In genomic region chr16:68022278-68022727, GRCh38 we compare ENCODE assay signal across 1 cellular context.
TF ChIP-seq lines count a peak whose summit lies in the region.

No MANE protein-coding gene starts in this region.

TF ChIP-seq in K562, 482 proteins besides CTCF, POLR2A, EP300 and RAD21:
- peak in 1 of 2 experiments; percentile 61; a peak in 1 of 4 replicates for TF ChIP-seq FOXA3 (CRISPR knock-in tag; conservative IDR thresholded peaks at IDR 0.05 in 1 of 2, IDR thresholded peaks at IDR 0.05 in 1 of 2)
- TF ChIP-seq RFX5 (IDR thresholded peaks at IDR 0.05; ENCODE audit: low read depth, low read length) = 0 out of 2 replicates have a peak, but pooled peaks have one; percentile 0
- TF ChIP-seq FOXK1 (CRISPR knock-in tag; IDR thresholded peaks at IDR 0.05; ENCODE audit: borderline replicate concordance) = 0 out of 2 replicates have a peak, but pooled peaks have one; percentile 10
- no peak for TF ChIP-seq SAFB2 (IDR thresholded peaks at IDR 0.05; ENCODE audit: borderline replicate concordance, low read depth, low read length, severe bottlenecking)
- no peak for TF ChIP-seq FOSL1 (tag; conservative IDR thresholded peaks at IDR 0.05)
- 0 out of 2 replicates have a peak, but pooled peaks have one; percentile 88 for TF ChIP-seq RBM14 (IDR thresholded peaks at IDR 0.05; ENCODE audit: borderline replicate concordance, insufficient read depth, low read depth, low read length)
- peak in 1 of 3 experiments; percentile 67 for TF ChIP-seq YY1 (IDR thresholded peaks at IDR 0.05; ENCODE audit: borderline replicate concordance in 1 of 3, control insufficient read depth in 1 of 3, extremely low read depth in 1 of 3, insufficient read depth in 3 of 3, insufficient read length in 1 of 3, insufficient replicate concordance in 2 of 3, low read depth in 1 of 3, low read length in 2 of 3)
